In the genomic region with DNA sequence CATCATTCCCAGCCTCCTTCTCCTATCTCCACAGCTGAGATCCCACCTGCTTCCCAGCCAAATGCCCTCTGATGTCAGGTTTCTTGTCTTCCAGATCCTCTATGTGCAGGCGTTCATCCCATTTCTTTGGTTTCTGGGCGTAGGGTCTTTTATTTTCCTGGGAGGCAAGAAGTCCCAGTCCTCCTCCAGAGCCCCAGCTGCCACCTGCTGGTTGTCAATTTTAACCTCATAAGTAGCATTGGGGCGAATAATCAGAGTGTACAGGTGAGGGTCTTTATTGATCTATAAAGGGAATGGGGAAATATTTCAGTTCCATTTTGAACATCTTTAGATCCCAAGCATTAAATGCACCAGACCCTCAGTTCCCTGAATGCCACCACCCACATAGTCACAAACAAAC, we compare ENCODE assay signal across 15 cellular contexts.
"Had no signal": no experiment of that assay in that cellular context is flagged by ENCODE, and none has a peak within 500 bp of the region (broad histone marks: within the 10 kb centered on the region; RNA-seq: fewer than 3 reads in every experiment).

No MANE protein-coding gene starts in this region.

- ATAC-seq: psoas muscle had no signal

- H3K4me1 Mint-ChIP-seq: nephron progenitor cell had no signal

- DNase-seq: activated CD4-positive, alpha-beta T cell treated with anti-CD3 and anti-CD28 coated beads, Interleukin-2, amount 50 U/mL, for 1 hour; activated CD4-positive, CD25-positive, alpha-beta regulatory T cell; activated effector memory CD4-positive, alpha-beta T cell treated with Interleukin-2 at 50 U/mL for 16 hours; activated T-cell treated with anti-CD3 and anti-CD28 coated beads, Interleukin-2, amount 50 U/mL, for 1 hour; kidney glomerular epithelial cell; nephron progenitor cell; psoas muscle; sigmoid colon; stimulated activated CD4-positive, alpha-beta T cell treated with anti-CD3 and anti-CD28 coated beads, Interleukin-2, amount 100 ng/mL, for 24 hours; stimulated activated naive CD4-positive, alpha-beta T cell; substantia nigra; T-helper 2 cell had no signal

- H3K27ac ChIP-seq: hepatocyte, psoas muscle, sigmoid colon had no signal

- H3K27ac Mint-ChIP-seq: activated naive CD8-positive, alpha-beta T cell; nephron progenitor cell; type B pancreatic cell had no signal

- H3K9me3 Mint-ChIP-seq: nephron progenitor cell, type B pancreatic cell had no signal

- H2AFZ ChIP-seq: hepatocyte had no signal

- H3K9me3 ChIP-seq: psoas muscle, sigmoid colon had no signal

- H3K4me3 Mint-ChIP-seq: activated naive CD8-positive, alpha-beta T cell; nephron progenitor cell; type B pancreatic cell had no signal

- H3K36me3 ChIP-seq: sigmoid colon had no signal

- H3K27me3 Mint-ChIP-seq: activated naive CD8-positive, alpha-beta T cell; type B pancreatic cell had no signal

- H3K4me3 ChIP-seq: hepatocyte, psoas muscle, sigmoid colon had no signal

- H3K27me3 ChIP-seq: hepatocyte, sigmoid colon had no signal

- H3K4me2 ChIP-seq: hepatocyte had no signal

- H3K79me2 ChIP-seq: hepatocyte had no signal

- H3K36me3 Mint-ChIP-seq: activated naive CD8-positive, alpha-beta T cell; type B pancreatic cell had no signal
